In genomic region chr14:105069887-105070759, GRCh38 we compare ENCODE assay signal across 8 cellular contexts. TPM values are rescaled to one million over a fixed set of nuclear protein-coding genes. Genes with fewer than 3 reads are reported as not detected.
DNase-seq lines count a peak whose midpoint lies in the region; ATAC-seq and TF ChIP-seq lines count a peak whose summit lies in the region.

No MANE protein-coding gene starts in this region.

- no CpG with 5 or more reads among the region's 20 CpGs for WGBS in mesendoderm (ENCODE audit: extremely low coverage, insufficient coverage, low lambda C conversion rate)

- H3K4me3 ChIP-seq in GM12865 (ENCODE audit: low read depth, low read length) (peak overlapping the region; percentile 57), mesendoderm (ENCODE audit: low read length) (no peak overlapping the region)

- H3K79me1 ChIP-seq in mesendoderm (ENCODE audit: low read length), result no peaks in the 10 kb centered on the region

- no peak for TF ChIP-seq CTCF in GM12865 (IDR thresholded peaks at IDR 0.05; ENCODE audit: insufficient read depth, low read depth, low read length, missing control alignments)

- H3K18ac ChIP-seq in mesendoderm (ENCODE audit: low read length), result no peak overlapping the region

- H3K27ac ChIP-seq in mesendoderm (ENCODE audit: low read depth, low read length), result no peak overlapping the region

- H4K5ac ChIP-seq in mesendoderm (ENCODE audit: low read length), result no peak overlapping the region

- H3K4ac ChIP-seq in mesendoderm (ENCODE audit: low read depth, low read length), result no peak overlapping the region

- H3K56ac ChIP-seq in mesendoderm (ENCODE audit: low read length), result no peak overlapping the region

- H3K27me3 ChIP-seq in mesendoderm (ENCODE audit: insufficient read depth, low read length, poor library complexity), result no peaks in the 10 kb centered on the region

- H2AK5ac ChIP-seq in mesendoderm (ENCODE audit: low read length), result no peak overlapping the region

- H2BK15ac ChIP-seq in mesendoderm (replicated peaks; ENCODE audit: low read depth), result no peak overlapping the region

- DNase-seq in GM12865 (ENCODE audit: low read depth) (peak; percentile 96), NOMO-1 treated with DMSO at 0.1 percent for 48 hours (lab: John Stamatoyannopoulos, UW; ENCODE audit: unreplicated experiment) (peak; percentile 81), left ventricle myocardium superior (peak; percentile 64), SHP77 treated with DMSO at 0.1 percent for 48 hours (lab: John Stamatoyannopoulos, UW) (no peak), mesendoderm (no peak), left colon (no peak), NCI-H774 (lab: John Stamatoyannopoulos, UW) (no peak)

- H4K8ac ChIP-seq in mesendoderm (ENCODE audit: low read depth, low read length), result no peak overlapping the region

- intact Hi-C loops in left ventricle myocardium superior (cut with micrococcal nuclease), result no loop called here
- intact Hi-C loops in left colon (cut with DNase I, micrococcal nuclease), result no loop called here

- no peak overlapping the region for H2BK120ac ChIP-seq in mesendoderm (ENCODE audit: low read depth, low read length)

- H3K4me2 ChIP-seq in mesendoderm (ENCODE audit: low read length), result no peak overlapping the region

- no peaks in the 10 kb centered on the region for H3K4me1 ChIP-seq in mesendoderm (ENCODE audit: control insufficient read depth, low read depth, low read length)

- no peak overlapping the region for H2BK5ac ChIP-seq in mesendoderm (ENCODE audit: low read length)

- no peak overlapping the region for H3K23ac ChIP-seq in mesendoderm (ENCODE audit: low read length)

- no peak overlapping the region for H3K9ac ChIP-seq in mesendoderm (ENCODE audit: low read length)

- ATAC-seq in GM21723 (IDR thresholded peaks at IDR 0.05; ENCODE audit: unreplicated experiment) (peak; percentile 41), left ventricle myocardium superior (peak; percentile 47), left colon (no peak)

- no peaks in the 10 kb centered on the region for H3K36me3 ChIP-seq in mesendoderm (ENCODE audit: control insufficient read depth, insufficient read depth, low read length)

- H3K79me2 ChIP-seq in mesendoderm (ENCODE audit: control insufficient read depth, insufficient read depth, low read length), result no peaks in the 10 kb centered on the region

RNA-seq across cellular contexts. Expression of gene GPR132, which starts 4.9 kb away (rescaled TPM):
- 1.3 TPM for total RNA-seq in left ventricle myocardium superior
- polyA plus RNA-seq in mesendoderm (2013, experiment 1 of 2), result not detected
- polyA plus RNA-seq in mesendoderm (2013, experiment 2 of 2), result not detected
- total RNA-seq in left colon, result 1 to 10 TPM in 1 of 2 donors, under 1 TPM in 1; 0.73 to 3.4 TPM

RNA-seq across cellular contexts. Expression of gene CDCA4, which starts 49.2 kb away (rescaled TPM):
- total RNA-seq in left ventricle myocardium superior, result 1.9 TPM
- polyA plus RNA-seq in mesendoderm (2013, experiment 1 of 2), result 41.6 TPM
- 41.5 TPM for polyA plus RNA-seq in mesendoderm (2013, experiment 2 of 2)
- total RNA-seq in left colon, result 1 to 10 TPM; 5.2 to 6.5 TPM

Comparison
In these comparisons a context has a peak if more than half of its experiments do, and no peak if none do; other contexts are left out.
1. DNase-seq: peak in GM12865 (single experiment), NOMO-1 treated with DMSO at 0.1 percent for 48 hours (single experiment) and left ventricle myocardium superior (single experiment); none in SHP77 treated with DMSO at 0.1 percent for 48 hours (single experiment), mesendoderm (single experiment), left colon (0 of 2) and NCI-H774 (single experiment).